ENCODE assay signal across 23 cellular contexts in genomic region chr9:131190191-131190590, GRCh38.
DNase-seq lines count a peak whose midpoint lies in the region; ATAC-seq, FAIRE-seq and TF ChIP-seq lines count a peak whose summit lies in the region.
"Had no signal": no experiment of that assay in that cellular context is flagged by ENCODE, and none has a peak within 500 bp of the region (broad histone marks: within the 10 kb centered on the region; RNA-seq: fewer than 3 reads in every experiment).

No MANE protein-coding gene starts in this region.

- no TSS peak for BruUV-seq in IMR-90 (replicated peaks; lab: Mats Ljungman, UMichigan)

- H3K27ac ChIP-seq in IMR-90 (ENCODE audit: insufficient read depth, low read length): no peak overlapping the region
- H3K27ac ChIP-seq in keratinocyte (ENCODE audit: control insufficient read depth, insufficient read depth, low read length): peak overlapping the region; percentile 68
- H3K27ac ChIP-seq: BLaER1, GM23248, PC-9 had no signal

- no peak for ATAC-seq in IMR-90 (ENCODE audit: low read depth)
- no peak for ATAC-seq in activated T-helper 17 cell treated with anti-CD3 and anti-CD28 coated beads, Interleukin-2, amount 50 U/mL, for 72 hours (replicated peaks)
- no peak for ATAC-seq in HG03159 (IDR thresholded peaks at IDR 0.05; ENCODE audit: unreplicated experiment)

- H4K20me1 ChIP-seq in IMR-90 (ENCODE audit: insufficient read depth, low read length): no peaks in the 10 kb centered on the region
- H4K20me1 ChIP-seq in keratinocyte (ENCODE audit: control insufficient read depth, extremely low read depth, insufficient read depth, low read length): no peaks in the 10 kb centered on the region
- H4K20me1 ChIP-seq: BLaER1 had no signal

- TF ChIP-seq CTCF in IMR-90 (conservative IDR thresholded peaks at IDR 0.05; ENCODE audit: low read depth, low read length) (no peak), chondrocyte (IDR thresholded peaks at IDR 0.05) (no peak), keratinocyte (optimal IDR thresholded peaks at IDR 0.05 in 1 of 3, IDR thresholded peaks at IDR 0.05 in 1 of 3, conservative IDR thresholded peaks at IDR 0.05 in 1 of 3; ENCODE audit: extremely low read depth in 1 of 3, insufficient read depth in 2 of 3, low read length in 3 of 3) (no peak)

- intact Hi-C loops in IMR-90 (cut with micrococcal nuclease): no loop called here

- no peak overlapping the region for H3K23ac ChIP-seq in IMR-90 (ENCODE audit: low read depth, low read length)

- peak overlapping the region; percentile 38 for H2BK5ac ChIP-seq in IMR-90 (ENCODE audit: low read depth, low read length, poor library complexity, severe bottlenecking)

- H2BK15ac ChIP-seq in IMR-90 (ENCODE audit: low read depth, low read length): no peak overlapping the region

- peaks cover 95% of the 10 kb centered on the region for H3K36me3 Mint-ChIP-seq in activated T-helper 17 cell treated with anti-CD3 and anti-CD28 coated beads, Interleukin-2, amount 50 U/mL, for 72 hours (ENCODE audit: low read depth)
- H3K36me3 Mint-ChIP-seq in chondrocyte (ENCODE audit: low read depth): peaks cover 17% of the 10 kb centered on the region
- H3K36me3 Mint-ChIP-seq in immature natural killer cell: peaks cover 39 to 45% (median 41%) of the 10 kb centered on the region in 3 donors

- H2BK120ac ChIP-seq in IMR-90 (ENCODE audit: low read depth, low read length): no peak overlapping the region

- H3K14ac ChIP-seq in IMR-90 (replicated peaks; ENCODE audit: low read depth, low read length): 0 out of 2 replicates have a peak overlapping the region, but pooled peaks have one; percentile 31

- H3K4me2 ChIP-seq in IMR-90 (ENCODE audit: low read depth, low read length): no peak overlapping the region
- H3K4me2 ChIP-seq in keratinocyte (ENCODE audit: control insufficient read depth, extremely low read depth, insufficient read depth, low read depth, low read length): peak overlapping the region; percentile 73
- H3K4me2 ChIP-seq: BLaER1, PC-9 had no signal

- TF ChIP-seq RAD21 in IMR-90 (IDR thresholded peaks at IDR 0.05; ENCODE audit: low read length): no peak

- no peak for TF ChIP-seq POLR2A in IMR-90 (IDR thresholded peaks at IDR 0.05; ENCODE audit: low read depth, low read length)

- no peaks in the 10 kb centered on the region for H3K9me3 ChIP-seq in IMR-90 (ENCODE audit: control insufficient read depth, insufficient read depth, low read length)
- H3K9me3 ChIP-seq in keratinocyte (ENCODE audit: control insufficient read depth, low read depth, low read length): no peaks in the 10 kb centered on the region
- H3K9me3 ChIP-seq: BLaER1, MG63 had no signal

- POLR2A ChIA-PET in IMR-90 (lab: Charles Lee; ENCODE audit: unreplicated experiment): interaction anchor here (0.5 kb wide), 1 partner anchor 25 kb away, joined by 4 read pairs; no protein-coding TSS in a partner anchor

- FAIRE-seq in keratinocyte (lab: Jason Lieb, UNC): peak; percentile 85
- FAIRE-seq: A204.1, D721Med had no signal

- CTCF ChIA-PET in IMR-90 (lab: Yijun Ruan, JAX): interaction anchor here (1.0 to 1.1 kb wide), 2 partner anchors 10 to 12 kb away, joined by 3 to 4 read pairs; no protein-coding TSS in a partner anchor

- H3K4me1 ChIP-seq in IMR-90 (ENCODE audit: control insufficient read depth, insufficient read depth, low read length) (peaks cover 5% of the 10 kb centered on the region), keratinocyte (ENCODE audit: control insufficient read depth, extremely low read depth, insufficient read depth, low read length) (peaks cover 17% of the 10 kb centered on the region)

- peak overlapping the region; percentile 29; the same call in 1 of the 2 replicates for H4K5ac ChIP-seq in IMR-90 (ENCODE audit: low read depth, low read length)

- peaks cover 2% of the 10 kb centered on the region; the same call in 1 of the 2 replicates for H3K9me1 ChIP-seq in IMR-90 (ENCODE audit: insufficient read depth, low read length)
- H3K9me1 ChIP-seq in keratinocyte (ENCODE audit: control insufficient read depth, extremely low read depth, insufficient read depth, low read length): no peaks in the 10 kb centered on the region

- H3K4me1 Mint-ChIP-seq in activated T-helper 17 cell treated with anti-CD3 and anti-CD28 coated beads, Interleukin-2, amount 50 U/mL, for 72 hours: no peaks in the 10 kb centered on the region
- no peaks in the 10 kb centered on the region for H3K4me1 Mint-ChIP-seq in chondrocyte (ENCODE audit: low read depth)
- H3K4me1 Mint-ChIP-seq in immature natural killer cell: no peaks in the 10 kb centered on the region
- H3K4me1 Mint-ChIP-seq: H9 had no signal

- peak overlapping the region; percentile 91; the same call in 1 of the 2 replicates for H3K18ac ChIP-seq in IMR-90 (ENCODE audit: low read depth, low read length)

- no peak overlapping the region for H2AK5ac ChIP-seq in IMR-90 (ENCODE audit: low read depth, low read length)

- no peak overlapping the region for H3K56ac ChIP-seq in IMR-90 (ENCODE audit: extremely low read depth, insufficient read depth, low read length)

- no peak overlapping the region for H2AK9ac ChIP-seq in IMR-90 (replicated peaks; ENCODE audit: low read depth, low read length, poor library complexity)

- H3K4me3 Mint-ChIP-seq in activated T-helper 17 cell treated with anti-CD3 and anti-CD28 coated beads, Interleukin-2, amount 50 U/mL, for 72 hours: no peak overlapping the region
- H3K4me3 Mint-ChIP-seq in chondrocyte (ENCODE audit: unreplicated experiment) (no peak overlapping the region), immature natural killer cell (no peak overlapping the region)
- H3K4me3 Mint-ChIP-seq: CD4-positive, CD25-positive, alpha-beta regulatory T cell; H9 had no signal

- no peak overlapping the region for H2BK20ac ChIP-seq in IMR-90 (ENCODE audit: low read depth, low read length)

- peaks cover 5 to 10% of the 10 kb centered on the region in 2 experiments; a peak in 2 of 4 replicates for H3K79me1 ChIP-seq in IMR-90 (ENCODE audit: low read depth in 1 of 2, low read length in 2 of 2)

- no CpG with 5 or more reads among the region's 3 CpGs for WGBS in IMR-90 (ENCODE audit: extremely low coverage in 2 of 2, insufficient read length in 1 of 2), 2 experiments

- H4K91ac ChIP-seq in IMR-90 (ENCODE audit: insufficient read depth, low read depth, low read length): no peak overlapping the region

- H3K4me3 ChIP-seq in IMR-90 (ENCODE audit: insufficient read depth, low read depth, low read length) (no peak overlapping the region), keratinocyte (ENCODE audit: control insufficient read depth in 2 of 3, extremely low read depth in 1 of 3, insufficient read depth in 2 of 3, low read depth in 1 of 3, low read length in 3 of 3) (peak overlapping the region in 2 of 3 experiments; percentile 11 to 14)
- H3K4me3 ChIP-seq: BLaER1, GM23248, MG63, PC-9 had no signal

- dilution Hi-C loops in IMR-90 (cut with HindIII; ENCODE audit: low sequenced_read_pairs, unreplicated experiment) (no loop called here), keratinocyte (cut with MboI; ENCODE audit: extremely low pct_ligation_motif_present, low sequenced_read_pairs) (no loop called here)

- H4K8ac ChIP-seq in IMR-90 (ENCODE audit: low read depth in 2 of 2, low read length in 2 of 2): peak overlapping the region in 1 of 2 experiments; percentile 15; a peak in 1 of 4 replicates

- H3K9ac ChIP-seq in IMR-90 (ENCODE audit: low read depth, low read length) (no peak overlapping the region), keratinocyte (ENCODE audit: control insufficient read depth, extremely low read depth, insufficient read depth, low read length) (no peak overlapping the region)
- H3K9ac ChIP-seq: BLaER1, GM23248 had no signal

- H3K9me3 Mint-ChIP-seq in activated T-helper 17 cell treated with anti-CD3 and anti-CD28 coated beads, Interleukin-2, amount 50 U/mL, for 72 hours: no peaks in the 10 kb centered on the region
- H3K9me3 Mint-ChIP-seq in chondrocyte (ENCODE audit: low read depth) (no peaks in the 10 kb centered on the region), immature natural killer cell (no peaks in the 10 kb centered on the region)
- H3K9me3 Mint-ChIP-seq: CD4-positive, CD25-positive, alpha-beta regulatory T cell; H9 had no signal

- H3K27me3 ChIP-seq in IMR-90 (ENCODE audit: control insufficient read depth, insufficient read depth, low read length) (no peaks in the 10 kb centered on the region), keratinocyte (ENCODE audit: control insufficient read depth, extremely low read depth, insufficient read depth, low read length) (no peaks in the 10 kb centered on the region)
- H3K27me3 ChIP-seq: BLaER1, MG63 had no signal

- in situ Hi-C loops in IMR-90 (cut with MboI; ENCODE audit: low sequenced_read_pairs): no loop called here

- peaks cover 31% of the 10 kb centered on the region for H3K36me3 ChIP-seq in IMR-90 (ENCODE audit: control insufficient read depth, insufficient read depth, low read length)
- peaks cover 6 to 12% of the 10 kb centered on the region in 2 experiments for H3K36me3 ChIP-seq in keratinocyte (ENCODE audit: control insufficient read depth in 2 of 2, extremely low read depth in 1 of 2, insufficient read depth in 2 of 2, low read length in 2 of 2)

- no peaks in the 10 kb centered on the region for H3K79me2 ChIP-seq in keratinocyte (ENCODE audit: control insufficient read depth, insufficient read depth, low read length)

- no peak overlapping the region for H2AFZ ChIP-seq in IMR-90 (replicated peaks; ENCODE audit: low read length, poor library complexity)
- peak overlapping the region; percentile 69 for H2AFZ ChIP-seq in keratinocyte (ENCODE audit: control insufficient read depth, low read length)
- H2AFZ ChIP-seq: GM23248, PC-9 had no signal

- DNase-seq in IMR-90 (no peak), chondrocyte (ENCODE audit: low spot score) (no peak), keratinocyte (ENCODE audit: low read depth, low spot score) (no peak), immature natural killer cell (no peak), NCI-H2107 treated with DMSO at 0.1 percent for 48 hours (lab: John Stamatoyannopoulos, UW; ENCODE audit: unreplicated experiment) (no peak)
- no peak for DNase-seq in activated CD4-positive, alpha-beta T cell treated with anti-CD3 and anti-CD28 coated beads for 1 hour
- DNase-seq: CD4-positive, CD25-positive, alpha-beta regulatory T cell; GM23248; H9; Kasumi-1; MG63; NCI-H1417; NCI-H1694; NCI-H2029 treated with DMSO at 0.1 percent for 48 hours; NCI-H2227 treated with DMSO at 0.1 percent for 48 hours; NCI-H526 treated with DMSO at 0.1 percent for 48 hours; PC-9; SHP77 had no signal

- H3K27me3 Mint-ChIP-seq in activated T-helper 17 cell treated with anti-CD3 and anti-CD28 coated beads, Interleukin-2, amount 50 U/mL, for 72 hours: no peaks in the 10 kb centered on the region
- no peaks in the 10 kb centered on the region for H3K27me3 Mint-ChIP-seq in chondrocyte (ENCODE audit: low read depth)
- H3K27me3 Mint-ChIP-seq in immature natural killer cell (ENCODE audit: low read depth in 3 of 3): peaks cover 0 to 3% (median 0%) of the 10 kb centered on the region in 3 donors
- H3K27me3 Mint-ChIP-seq: CD4-positive, CD25-positive, alpha-beta regulatory T cell had no signal

- peak overlapping the region; percentile 31 for H3K27ac Mint-ChIP-seq in activated T-helper 17 cell treated with anti-CD3 and anti-CD28 coated beads, Interleukin-2, amount 50 U/mL, for 72 hours
- H3K27ac Mint-ChIP-seq in chondrocyte (ENCODE audit: unreplicated experiment): peak overlapping the region; percentile 36
- no peak overlapping the region for H3K27ac Mint-ChIP-seq in immature natural killer cell
- H3K27ac Mint-ChIP-seq: CD4-positive, CD25-positive, alpha-beta regulatory T cell had no signal

- H3K4ac ChIP-seq in IMR-90 (ENCODE audit: low read depth, low read length): no peak overlapping the region

Comparison
In these comparisons a context has a peak if more than half of its experiments do, and no peak if none do; other contexts are left out.
1. H3K27ac Mint-ChIP-seq: peak in activated T-helper 17 cell treated with anti-CD3 and anti-CD28 coated beads, Interleukin-2, amount 50 U/mL, for 72 hours (single experiment) and chondrocyte (single experiment); none in immature natural killer cell (0 of 6).